Comparison of ENCODE assay signal across 24 cellular contexts in genomic region chr10:29546773-29547313, GRCh38.
"Had no signal": no experiment of that assay in that cellular context is flagged by ENCODE, and none has a peak within 500 bp of the region (broad histone marks: within the 10 kb centered on the region; RNA-seq: fewer than 3 reads in every experiment).

No MANE protein-coding gene starts in this region.

- H2AFZ ChIP-seq: neural progenitor cell had no signal

- H3K36me3 Mint-ChIP-seq: natural killer cell; stimulated activated naive B cell treated with anti-CD40 and anti-IgM and Interleukin-4, amounts not matched to agents 10 μg/mL and 1 μg/mL and 100 μg/mL, for 72 hours had no signal

- H3K27me3 Mint-ChIP-seq: activated naive CD8-positive, alpha-beta T cell treated with anti-CD3 and anti-CD28 coated beads, Interleukin-2, amount 10 ng/mL, durations not matched to agents 7 days and 5 days; progenitor cell of endocrine pancreas; stimulated activated naive B cell treated with anti-CD40 and anti-IgM and Interleukin-4, amounts not matched to agents 10 μg/mL and 1 μg/mL and 100 μg/mL, for 72 hours had no signal

- H3K27me3 ChIP-seq: brain microvascular endothelial cell, esophagus squamous epithelium, neural progenitor cell, suprapubic skin, tibial nerve had no signal

- H3K4me3 ChIP-seq: esophagus squamous epithelium, neural progenitor cell, smooth muscle cell, suprapubic skin, tibial nerve had no signal

- H3K27ac ChIP-seq: brain microvascular endothelial cell, esophagus squamous epithelium, neural progenitor cell, suprapubic skin, tibial nerve, VCaP had no signal

- DNase-seq: activated CD4-positive, alpha-beta T cell treated with anti-CD3 and anti-CD28 coated beads for 4 hours; activated CD4-positive, alpha-beta T cell treated with anti-CD3 and anti-CD28 coated beads, Interleukin-2, amount 50 U/mL, for 4 hours; activated naive CD4-positive, alpha-beta T cell; activated naive CD8-positive, alpha-beta T cell treated with anti-CD3 and anti-CD28 coated beads, Interleukin-2, amount 10 ng/mL, durations not matched to agents 7 days and 5 days; activated T-cell treated with anti-CD3 and anti-CD28 coated beads for 4 hours; activated T-cell treated with anti-CD3 and anti-CD28 coated beads, Interleukin-2, amount 50 U/mL, for 72 hours; brain microvascular endothelial cell; cortex of kidney; endodermal cell; esophagus squamous epithelium; head of caudate nucleus; hippocampal formation; immature natural killer cell; kidney; natural killer cell; retina; stimulated activated CD4-positive, alpha-beta T cell treated with anti-CD3 and anti-CD28 coated beads, Interleukin-1b, Interleukin-23, amount 100 ng/mL, for 48 hours; stimulated activated naive B cell treated with anti-CD40 and anti-IgM and Interleukin-4, amounts not matched to agents 10 μg/mL and 1 μg/mL and 100 μg/mL, for 72 hours had no signal

- H3K36me3 ChIP-seq: neural progenitor cell had no signal

- H3K9me3 ChIP-seq: esophagus squamous epithelium, suprapubic skin, tibial nerve had no signal

- H3K27ac Mint-ChIP-seq: endodermal cell; immature natural killer cell; natural killer cell; neural progenitor cell; progenitor cell of endocrine pancreas; stimulated activated naive B cell treated with anti-CD40 and anti-IgM and Interleukin-4, amounts not matched to agents 10 μg/mL and 1 μg/mL and 100 μg/mL, for 72 hours had no signal

- ATAC-seq: activated T-cell treated with anti-CD3 and anti-CD28 coated beads, Interleukin-2, amount 50 U/mL, for 72 hours; natural killer cell; stimulated activated naive B cell treated with anti-CD40 and anti-IgM and Interleukin-4, amounts not matched to agents 10 μg/mL and 1 μg/mL and 100 μg/mL, for 72 hours had no signal

- H3K4me1 ChIP-seq: suprapubic skin, tibial nerve had no signal

- H3K4me2 ChIP-seq: neural progenitor cell, smooth muscle cell had no signal

- H3K4me3 Mint-ChIP-seq: activated naive CD8-positive, alpha-beta T cell treated with anti-CD3 and anti-CD28 coated beads, Interleukin-2, amount 10 ng/mL, durations not matched to agents 7 days and 5 days; activated T-cell treated with anti-CD3 and anti-CD28 coated beads, Interleukin-2, amount 50 U/mL, for 72 hours; endodermal cell; immature natural killer cell; natural killer cell; neural progenitor cell; stimulated activated naive B cell treated with anti-CD40 and anti-IgM and Interleukin-4, amounts not matched to agents 10 μg/mL and 1 μg/mL and 100 μg/mL, for 72 hours had no signal

- H3K9me3 Mint-ChIP-seq: activated naive CD8-positive, alpha-beta T cell treated with anti-CD3 and anti-CD28 coated beads, Interleukin-2, amount 10 ng/mL, durations not matched to agents 7 days and 5 days; activated T-cell treated with anti-CD3 and anti-CD28 coated beads, Interleukin-2, amount 50 U/mL, for 72 hours; endodermal cell; immature natural killer cell; natural killer cell; neural progenitor cell; stimulated activated naive B cell treated with anti-CD40 and anti-IgM and Interleukin-4, amounts not matched to agents 10 μg/mL and 1 μg/mL and 100 μg/mL, for 72 hours had no signal
